In genomic region chr18:4084501-4084900, GRCh38 we compare ENCODE assay signal across 1 cellular context.
TF ChIP-seq lines count a peak whose summit lies in the region.

No MANE protein-coding gene starts in this region.

TF ChIP-seq in WTC11, 78 proteins besides CTCF, POLR2A, EP300 and RAD21 (continued from another document):
- no peak for TF ChIP-seq ZNF416 (CRISPR knock-in tag; IDR thresholded peaks at IDR 0.05)
- no peak for TF ChIP-seq ZNF232 (CRISPR knock-in tag; IDR thresholded peaks at IDR 0.05)
- TF ChIP-seq SP1 (CRISPR knock-in tag; conservative IDR thresholded peaks at IDR 0.05) = no peak
- no peak for TF ChIP-seq ZNF671 (CRISPR knock-in tag; IDR thresholded peaks at IDR 0.05)
- no peak for TF ChIP-seq STAT6 (CRISPR knock-in tag; conservative IDR thresholded peaks at IDR 0.05; ENCODE audit: low read depth)
- no peak for TF ChIP-seq ZNF317 (CRISPR knock-in tag; IDR thresholded peaks at IDR 0.05; ENCODE audit: borderline replicate concordance, low read depth)
- no peak for TF ChIP-seq GRHL2 (CRISPR knock-in tag; IDR thresholded peaks at IDR 0.05; ENCODE audit: insufficient replicate concordance, severe bottlenecking)
- no peak for TF ChIP-seq ZNF532 (CRISPR knock-in tag; IDR thresholded peaks at IDR 0.05; ENCODE audit: borderline replicate concordance)
- TF ChIP-seq NR2C2 (CRISPR knock-in tag; IDR thresholded peaks at IDR 0.05) = no peak
- no peak for TF ChIP-seq OVOL2 (CRISPR knock-in tag; IDR thresholded peaks at IDR 0.05; ENCODE audit: borderline replicate concordance)
- no peak for TF ChIP-seq SOX15 (CRISPR knock-in tag; IDR thresholded peaks at IDR 0.05)
- no peak for TF ChIP-seq E2F4 (CRISPR knock-in tag; IDR thresholded peaks at IDR 0.05; ENCODE audit: borderline replicate concordance, low read depth)
- no peak for TF ChIP-seq FOXJ3 (CRISPR knock-in tag; IDR thresholded peaks at IDR 0.05; ENCODE audit: borderline replicate concordance)
